12 cellular contexts compared by ENCODE assay signal in genomic region chr1:58397187-58397820, GRCh38.
DNase-seq lines count a peak whose midpoint lies in the region; ATAC-seq lines count a peak whose summit lies in the region.
"Had no signal": no experiment of that assay in that cellular context is flagged by ENCODE, and none has a peak within 500 bp of the region (broad histone marks: within the 10 kb centered on the region; RNA-seq: fewer than 3 reads in every experiment).

No MANE protein-coding gene starts in this region.

- H3K4me1 Mint-ChIP-seq in T-cell: no peaks in the 10 kb centered on the region

- H3K9me3 Mint-ChIP-seq in T-cell: no peaks in the 10 kb centered on the region

- POLR2A ChIA-PET in T-cell (lab: Charles Lee): no interaction called here

- peak; percentile 23 for DNase-seq in 8988T
- DNase-seq in H4 (ENCODE audit: low spot score): peak; percentile 30
- DNase-seq in T1000 (lab: John Stamatoyannopoulos, UW): peak; percentile 27
- DNase-seq in hepatic stellate cell (ENCODE audit: low spot score): peak; percentile 56
- no peak for DNase-seq in NOMO-1 treated with dmso at 0.1 percent for 144 hours (lab: John Stamatoyannopoulos, UW; ENCODE audit: unreplicated experiment)
- no peak for DNase-seq in NCI-H2029 (lab: John Stamatoyannopoulos, UW)
- DNase-seq in T-cell: no peak
- DNase-seq: AML-193, dorsolateral prefrontal cortex, left ventricle myocardium inferior, SHP77 had no signal

- no peak for ATAC-seq in GM18498 (IDR thresholded peaks at IDR 0.05; ENCODE audit: unreplicated experiment)
- ATAC-seq in T-cell (replicated peaks in 1 of 4): no peak

- H3K36me3 Mint-ChIP-seq in T-cell: no peaks in the 10 kb centered on the region

- H3K4me3 Mint-ChIP-seq in T-cell: no peak overlapping the region

- peaks cover 2 to 21% of the 10 kb centered on the region in 2 donors for H3K27me3 Mint-ChIP-seq in T-cell

- H3K27ac Mint-ChIP-seq in T-cell: no peak overlapping the region

- CTCF ChIA-PET in T-cell (lab: Charles Lee): no interaction called here

Comparison
In these comparisons a context has a peak if more than half of its experiments do, and no peak if none do; other contexts are left out.
1. DNase-seq: peak in 8988T (single experiment), H4 (single experiment), T1000 (single experiment) and hepatic stellate cell (single experiment); none in NOMO-1 treated with dmso at 0.1 percent for 144 hours (single experiment), NCI-H2029 (single experiment) and T-cell (0 of 34).